8 cellular contexts compared by ENCODE assay signal in the genomic region with DNA sequence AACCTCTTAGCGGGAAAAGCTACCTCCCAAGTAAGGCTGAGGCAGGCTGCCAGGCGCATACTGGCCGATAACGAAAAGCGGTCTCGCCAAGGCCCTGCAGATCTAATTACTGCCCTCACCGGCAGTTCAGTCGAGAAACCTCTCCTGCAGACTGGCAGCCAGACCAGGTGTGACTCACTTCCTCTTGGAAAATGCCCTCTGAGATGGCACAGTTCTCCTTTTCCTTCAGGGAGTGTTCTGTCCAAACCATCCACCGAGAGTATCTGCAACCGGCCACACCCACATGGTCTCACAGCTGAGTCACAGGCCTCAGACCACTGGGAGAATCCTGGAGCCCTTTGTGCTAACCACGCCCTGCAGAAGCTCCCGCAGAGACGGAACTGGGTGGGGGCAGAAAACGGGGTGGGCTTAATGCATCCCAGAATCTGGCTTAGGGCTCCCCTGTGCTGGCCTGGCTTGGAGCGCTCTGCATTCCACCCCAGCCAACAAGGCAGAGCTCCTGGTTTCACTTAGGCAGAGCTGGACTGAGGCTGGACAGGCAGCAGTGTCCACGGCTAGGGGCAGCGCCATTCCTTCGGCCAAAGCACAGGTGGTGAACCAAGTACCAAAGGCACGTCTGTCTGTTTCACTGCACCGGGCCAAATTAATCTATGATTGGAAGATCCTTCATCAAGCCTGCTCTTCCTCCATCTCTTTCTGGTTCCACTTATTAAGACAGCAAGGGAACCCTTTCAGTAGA. TPM values are rescaled to one million over a fixed set of nuclear protein-coding genes. Genes with fewer than 3 reads are reported as not detected.
DNase-seq lines count a peak whose midpoint lies in the region; ATAC-seq, FAIRE-seq and TF ChIP-seq lines count a peak whose summit lies in the region.

No MANE protein-coding gene starts in this region.

- POLR2A ChIA-PET in SK-N-SH (lab: Yijun Ruan, JAX), result no interaction called here

- TF ChIP-seq CTCF in SK-N-SH (IDR thresholded peaks at IDR 0.05), result no peak

- H3K9me3 ChIP-seq in SK-N-SH, result no peaks in the 10 kb centered on the region

- ATAC-seq in left colon, result peak; percentile 62
- ATAC-seq in stimulated activated naive CD8-positive, alpha-beta T cell treated with anti-CD3 and anti-CD28 coated beads, Interleukin-15, Interleukin-2, amounts not matched to agents 100 U/mL and 50 U/mL, for 24 hours, result peak; percentile 28

- no peak for FAIRE-seq in frontal cortex (lab: Jason Lieb, UNC)

- H3K36me3 ChIP-seq in SK-N-SH (replicated peaks in 1 of 2; ENCODE audit: control insufficient read depth in 1 of 2, insufficient read depth in 2 of 2, low read length in 1 of 2), result no peaks in the 10 kb centered on the region

- H3K9me2 ChIP-seq in SK-N-SH, result no peaks in the 10 kb centered on the region

- H3K4me2 ChIP-seq in SK-N-SH, result peak overlapping the region; percentile 84

- DNase-seq in AG08395 (ENCODE audit: low spot score) (peak; percentile 84), HK-2 (ENCODE audit: unreplicated experiment) (peak; percentile 94), SK-N-SH (no peak), left colon (peak; percentile 84 to 95), frontal cortex (ENCODE audit: low spot score in 2 of 2) (no peak), inferior parietal cortex (ENCODE audit: extremely low spot score) (no peak)
- peak; percentile 60 for DNase-seq in stimulated activated naive CD8-positive, alpha-beta T cell treated with anti-CD3 and anti-CD28 coated beads, Interleukin-15, Interleukin-2, amounts not matched to agents 100 U/mL and 50 U/mL, for 24 hours

- H3K4me1 ChIP-seq in SK-N-SH (ENCODE audit: control insufficient read depth in 1 of 2, insufficient read depth in 2 of 2, low read depth in 1 of 2, low read length in 1 of 2), result peaks cover 28 to 45% of the 10 kb centered on the region in 2 experiments

- H3F3A ChIP-seq in SK-N-SH (replicated peaks; ENCODE audit: insufficient read depth), result peaks cover 66% of the 10 kb centered on the region

- WGBS in SK-N-SH (ENCODE audit: low lambda C conversion rate), result 1% methylated on average over 11 of the region's 20 CpGs

- no peaks in the 10 kb centered on the region for H3K27me3 ChIP-seq in SK-N-SH (ENCODE audit: insufficient read depth)

- no peak for TF ChIP-seq RAD21 in SK-N-SH (IDR thresholded peaks at IDR 0.05; ENCODE audit: low read length)

- peak overlapping the region; percentile 92 for H3K9ac ChIP-seq in SK-N-SH

- H3K27ac ChIP-seq in SK-N-SH (ENCODE audit: low read depth in 2 of 2, low read length in 1 of 2) (peak overlapping the region; percentile 95 to 96), cingulate gyrus (ENCODE audit: low read depth, low read length) (peak overlapping the region; percentile 34)

- peaks cover 27% of the 10 kb centered on the region for H4K20me1 ChIP-seq in SK-N-SH (ENCODE audit: insufficient read depth)

- H3K4me3 ChIP-seq in SK-N-SH (ENCODE audit: low read depth in 2 of 2, low read length in 1 of 2), result peak overlapping the region; percentile 73 to 83

- intact Hi-C loops in left colon (cut with DNase I, micrococcal nuclease), result no loop called here

- peak in 1 of 2 experiments; percentile 91; a peak in 1 of 4 replicates for TF ChIP-seq EP300 in SK-N-SH (IDR thresholded peaks at IDR 0.05; ENCODE audit: borderline replicate concordance in 1 of 2, low read depth in 1 of 2, low read length in 1 of 2)

- H2AFZ ChIP-seq in SK-N-SH (ENCODE audit: low read depth), result no peak overlapping the region

- CTCF ChIA-PET in SK-N-SH (lab: Yijun Ruan, JAX), result interaction anchor here (0.6 to 2.1 kb wide), 6 partner anchors 9 to 59 kb away, joined by 3 to 13 read pairs (median 3); no protein-coding TSS in a partner anchor

- H3K79me2 ChIP-seq in SK-N-SH (ENCODE audit: insufficient read depth), result peaks cover 55% of the 10 kb centered on the region

TF ChIP-seq in SK-N-SH, 30 proteins besides CTCF, POLR2A, EP300 and RAD21 (continues in another document):
- TF ChIP-seq JUND (IDR thresholded peaks at IDR 0.05) (peak; percentile 89), RCOR1 (IDR thresholded peaks at IDR 0.05; ENCODE audit: low read length) (no peak), FOXJ3 (CRISPR knock-in tag; IDR thresholded peaks at IDR 0.05) (no peak), NRF1 (IDR thresholded peaks at IDR 0.05; ENCODE audit: low read depth, low read length) (no peak), RXRA (IDR thresholded peaks at IDR 0.05; ENCODE audit: borderline replicate concordance, low read depth) (peak; percentile 84; the same call in 1 of the 2 replicates), MEF2A (IDR thresholded peaks at IDR 0.05; ENCODE audit: borderline replicate concordance, low read depth) (peak; percentile 26; the same call in 1 of the 2 replicates), FOXM1 (IDR thresholded peaks at IDR 0.05; ENCODE audit: low read depth) (no peak; the same call in 1 of the 2 replicates), NFIC (IDR thresholded peaks at IDR 0.05; ENCODE audit: borderline replicate concordance) (peak; percentile 97), EZH2phosphoT487 (IDR thresholded peaks at IDR 0.05; ENCODE audit: borderline replicate concordance, low read depth) (no peak), RFX5 (IDR thresholded peaks at IDR 0.05; ENCODE audit: low read length) (no peak), MXI1 (IDR thresholded peaks at IDR 0.05; ENCODE audit: low read depth, low read length) (no peak), SMC3 (IDR thresholded peaks at IDR 0.05; ENCODE audit: low read depth, low read length) (no peak), GATA2 (CRISPR knock-in tag; IDR thresholded peaks at IDR 0.05) (no peak), SIN3A (IDR thresholded peaks at IDR 0.05; ENCODE audit: borderline replicate concordance, low read depth, low read length) (peak; percentile 85; the same call in 1 of the 2 replicates), ELF1 (IDR thresholded peaks at IDR 0.05) (no peak), POLR2AphosphoS5 (IDR thresholded peaks at IDR 0.05; ENCODE audit: low read depth, low read length) (peak; percentile 81), TEAD4 (IDR thresholded peaks at IDR 0.05; ENCODE audit: borderline replicate concordance, insufficient read depth) (peak; percentile 78), TCF12 (IDR thresholded peaks at IDR 0.05) (peak; percentile 86)
- TF ChIP-seq, protein P1, sequence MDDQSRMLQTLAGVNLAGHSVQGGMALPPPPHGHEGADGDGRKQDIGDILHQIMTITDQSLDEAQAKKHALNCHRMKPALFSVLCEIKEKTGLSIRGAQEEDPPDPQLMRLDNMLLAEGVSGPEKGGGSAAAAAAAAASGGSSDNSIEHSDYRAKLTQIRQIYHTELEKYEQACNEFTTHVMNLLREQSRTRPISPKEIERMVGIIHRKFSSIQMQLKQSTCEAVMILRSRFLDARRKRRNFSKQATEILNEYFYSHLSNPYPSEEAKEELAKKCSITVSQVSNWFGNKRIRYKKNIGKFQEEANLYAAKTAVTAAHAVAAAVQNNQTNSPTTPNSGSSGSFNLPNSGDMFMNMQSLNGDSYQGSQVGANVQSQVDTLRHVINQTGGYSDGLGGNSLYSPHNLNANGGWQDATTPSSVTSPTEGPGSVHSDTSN (IDR thresholded peaks at IDR 0.05), result peak; percentile 78
- TF ChIP-seq, protein P2, sequence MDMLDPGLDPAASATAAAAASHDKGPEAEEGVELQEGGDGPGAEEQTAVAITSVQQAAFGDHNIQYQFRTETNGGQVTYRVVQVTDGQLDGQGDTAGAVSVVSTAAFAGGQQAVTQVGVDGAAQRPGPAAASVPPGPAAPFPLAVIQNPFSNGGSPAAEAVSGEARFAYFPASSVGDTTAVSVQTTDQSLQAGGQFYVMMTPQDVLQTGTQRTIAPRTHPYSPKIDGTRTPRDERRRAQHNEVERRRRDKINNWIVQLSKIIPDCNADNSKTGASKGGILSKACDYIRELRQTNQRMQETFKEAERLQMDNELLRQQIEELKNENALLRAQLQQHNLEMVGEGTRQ (IDR thresholded peaks at IDR 0.05; ENCODE audit: borderline replicate concordance, low read depth, low read length), result no peak
- TF ChIP-seq, protein P3, sequence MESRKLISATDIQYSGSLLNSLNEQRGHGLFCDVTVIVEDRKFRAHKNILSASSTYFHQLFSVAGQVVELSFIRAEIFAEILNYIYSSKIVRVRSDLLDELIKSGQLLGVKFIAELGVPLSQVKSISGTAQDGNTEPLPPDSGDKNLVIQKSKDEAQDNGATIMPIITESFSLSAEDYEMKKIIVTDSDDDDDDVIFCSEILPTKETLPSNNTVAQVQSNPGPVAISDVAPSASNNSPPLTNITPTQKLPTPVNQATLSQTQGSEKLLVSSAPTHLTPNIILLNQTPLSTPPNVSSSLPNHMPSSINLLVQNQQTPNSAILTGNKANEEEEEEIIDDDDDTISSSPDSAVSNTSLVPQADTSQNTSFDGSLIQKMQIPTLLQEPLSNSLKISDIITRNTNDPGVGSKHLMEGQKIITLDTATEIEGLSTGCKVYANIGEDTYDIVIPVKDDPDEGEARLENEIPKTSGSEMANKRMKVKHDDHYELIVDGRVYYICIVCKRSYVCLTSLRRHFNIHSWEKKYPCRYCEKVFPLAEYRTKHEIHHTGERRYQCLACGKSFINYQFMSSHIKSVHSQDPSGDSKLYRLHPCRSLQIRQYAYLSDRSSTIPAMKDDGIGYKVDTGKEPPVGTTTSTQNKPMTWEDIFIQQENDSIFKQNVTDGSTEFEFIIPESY (IDR thresholded peaks at IDR 0.05; ENCODE audit: borderline replicate concordance, low read depth), result peak; percentile 84
- TF ChIP-seq, protein P4, sequence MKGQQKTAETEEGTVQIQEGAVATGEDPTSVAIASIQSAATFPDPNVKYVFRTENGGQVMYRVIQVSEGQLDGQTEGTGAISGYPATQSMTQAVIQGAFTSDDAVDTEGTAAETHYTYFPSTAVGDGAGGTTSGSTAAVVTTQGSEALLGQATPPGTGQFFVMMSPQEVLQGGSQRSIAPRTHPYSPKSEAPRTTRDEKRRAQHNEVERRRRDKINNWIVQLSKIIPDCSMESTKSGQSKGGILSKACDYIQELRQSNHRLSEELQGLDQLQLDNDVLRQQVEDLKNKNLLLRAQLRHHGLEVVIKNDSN (IDR thresholded peaks at IDR 0.05; ENCODE audit: borderline replicate concordance, low read depth), result 0 out of 2 replicates have a peak, but pooled peaks have one; percentile 27

RNA-seq across cellular contexts. Expression of a gene that starts 1.1 kb away (rescaled TPM):
- polyA plus RNA-seq in SK-N-SH (2012; rRNA removed), result 141 and 161 TPM in 2 replicates
- 216 and 299 TPM in 2 replicates for polyA plus RNA-seq in SK-N-SH (2012; cell fraction: cytosol; rRNA removed)
- polyA plus RNA-seq in SK-N-SH (2012; cell fraction: nucleus; rRNA removed), result 49.3 and 52.3 TPM in 2 replicates
- total RNA-seq in left colon (1,000 to 10,000 TPM; 1,029 to 1,322 TPM), frontal cortex (2.4 TPM)

RNA-seq across cellular contexts. Expression of a gene that starts 44.3 kb away (rescaled TPM):
- 565 and 736 TPM in 2 replicates for polyA plus RNA-seq in SK-N-SH (2012; rRNA removed)
- polyA plus RNA-seq in SK-N-SH (2012; cell fraction: cytosol; rRNA removed), result 703 and 835 TPM in 2 replicates
- polyA plus RNA-seq in SK-N-SH (2012; cell fraction: nucleus; rRNA removed), result 163 and 193 TPM in 2 replicates
- 100 to 1,000 TPM; 115 to 178 TPM for total RNA-seq in left colon
- 1.6 TPM for total RNA-seq in frontal cortex

Comparison
In these comparisons a context has a peak if more than half of its experiments do, and no peak if none do; other contexts are left out.
1. DNase-seq: peak in AG08395 (single experiment), HK-2 (single experiment), left colon (2 of 2) and stimulated activated naive CD8-positive, alpha-beta T cell treated with anti-CD3 and anti-CD28 coated beads, Interleukin-15, Interleukin-2, amounts not matched to agents 100 U/mL and 50 U/mL, for 24 hours (single experiment); none in SK-N-SH (single experiment), frontal cortex (0 of 2) and inferior parietal cortex (single experiment).
2. RNA of a gene that starts 1.1 kb away (total RNA-seq): 1,029 to 1,322 TPM in left colon; 2.4 TPM in frontal cortex (single experiment); every median in the first group is over 100 times any median in the second.
3. RNA of a gene that starts 44.3 kb away (total RNA-seq): 115 to 178 TPM in left colon; 1.6 TPM in frontal cortex (single experiment); every median in the first group is over 10 times any median in the second.